ENCODE assay signal across 8 cellular contexts in the genomic region with DNA sequence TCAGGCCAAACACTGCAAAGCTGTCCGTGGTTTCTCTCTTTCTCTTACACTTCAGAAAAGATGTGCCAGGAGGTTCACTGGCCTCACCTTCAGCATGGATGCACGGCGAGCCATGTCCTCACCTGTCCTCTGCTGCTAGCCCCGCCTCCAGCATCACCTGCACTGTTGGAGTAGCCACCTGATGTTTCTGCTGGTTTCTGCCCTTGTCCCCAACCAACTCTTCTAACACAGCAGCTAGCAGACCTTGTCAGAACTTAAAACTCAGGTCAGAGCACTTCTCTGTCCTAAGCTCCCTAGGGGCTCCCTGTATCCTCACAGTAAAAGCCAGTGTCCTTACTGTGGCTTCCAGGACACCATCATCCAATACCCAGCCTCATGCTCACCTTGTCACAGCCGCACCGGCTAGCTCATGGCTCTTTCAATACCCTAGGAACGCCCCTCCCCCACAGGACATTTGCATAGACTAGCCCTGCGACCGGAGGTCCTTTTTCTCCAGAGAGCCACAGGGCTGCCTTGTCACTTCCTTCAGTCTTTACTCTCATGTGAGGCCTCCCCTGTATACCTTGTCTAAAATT. TPM values are rescaled to one million over a fixed set of nuclear protein-coding genes. Genes with fewer than 3 reads are reported as not detected.
A peak's percentile ranks its signal among the peaks of the same experiment; 100 is the strongest.
DNase-seq lines count a peak whose midpoint lies in the region; ATAC-seq lines count a peak whose summit lies in the region.

No MANE protein-coding gene starts in this region.

- no peak overlapping the region for H3K4me3 Mint-ChIP-seq in activated CD4-positive, alpha-beta T cell treated with anti-CD3 and anti-CD28 coated beads, Interleukin-2, amount 10 ng/mL, durations not matched to agents 24 days and 14 days
- H3K4me3 Mint-ChIP-seq in natural killer cell treated with Interleukin-12 subunit alpha and Interleukin-12 subunit beta and Interleukin-15 and Interleukin-18, amount 100 ng/mL, for 72 hours = peak overlapping the region; percentile 71

- peaks cover 23% of the 10 kb centered on the region for H3K4me1 Mint-ChIP-seq in activated CD4-positive, alpha-beta T cell treated with anti-CD3 and anti-CD28 coated beads, Interleukin-2, amount 10 ng/mL, durations not matched to agents 24 days and 14 days
- H3K4me1 Mint-ChIP-seq in natural killer cell treated with Interleukin-12 subunit alpha and Interleukin-12 subunit beta and Interleukin-15 and Interleukin-18, amount 100 ng/mL, for 72 hours (ENCODE audit: low read depth in 2 of 2) = peaks cover 25 to 29% of the 10 kb centered on the region in 2 donors

- intact Hi-C loops in activated CD4-positive, alpha-beta T cell treated with anti-CD3 and anti-CD28 coated beads, Interleukin-2, amount 10 ng/mL, durations not matched to agents 24 days and 14 days (cut with micrococcal nuclease) = loop anchor here (1.0 kb wide), 1 partner anchor 13 kb away; no protein-coding TSS in a partner anchor

- peaks cover 19% of the 10 kb centered on the region for H3K27me3 Mint-ChIP-seq in activated CD4-positive, alpha-beta T cell treated with anti-CD3 and anti-CD28 coated beads, Interleukin-2, amount 10 ng/mL, durations not matched to agents 24 days and 14 days
- H3K27me3 Mint-ChIP-seq in natural killer cell treated with Interleukin-12 subunit alpha and Interleukin-12 subunit beta and Interleukin-15 and Interleukin-18, amount 100 ng/mL, for 72 hours = no peaks in the 10 kb centered on the region

- H3K27ac Mint-ChIP-seq in activated CD4-positive, alpha-beta T cell treated with anti-CD3 and anti-CD28 coated beads, Interleukin-2, amount 10 ng/mL, durations not matched to agents 24 days and 14 days = peak overlapping the region; percentile 25
- H3K27ac Mint-ChIP-seq in natural killer cell treated with Interleukin-12 subunit alpha and Interleukin-12 subunit beta and Interleukin-15 and Interleukin-18, amount 100 ng/mL, for 72 hours = peak overlapping the region; percentile 61 to 79

- peak; percentile 64 for ATAC-seq in HG03025 (IDR thresholded peaks at IDR 0.05; ENCODE audit: low FRiP score, unreplicated experiment)
- ATAC-seq in natural killer cell treated with Interleukin-12 subunit alpha and Interleukin-12 subunit beta and Interleukin-15 and Interleukin-18, amount 100 ng/mL, for 72 hours = peak; percentile 73 to 85

- no peaks in the 10 kb centered on the region for H3K36me3 Mint-ChIP-seq in activated CD4-positive, alpha-beta T cell treated with anti-CD3 and anti-CD28 coated beads, Interleukin-2, amount 10 ng/mL, durations not matched to agents 24 days and 14 days (ENCODE audit: low read depth)
- no peaks in the 10 kb centered on the region for H3K36me3 Mint-ChIP-seq in natural killer cell treated with Interleukin-12 subunit alpha and Interleukin-12 subunit beta and Interleukin-15 and Interleukin-18, amount 100 ng/mL, for 72 hours

- no peaks in the 10 kb centered on the region for H3K9me3 Mint-ChIP-seq in activated CD4-positive, alpha-beta T cell treated with anti-CD3 and anti-CD28 coated beads, Interleukin-2, amount 10 ng/mL, durations not matched to agents 24 days and 14 days
- no peaks in the 10 kb centered on the region for H3K9me3 Mint-ChIP-seq in natural killer cell treated with Interleukin-12 subunit alpha and Interleukin-12 subunit beta and Interleukin-15 and Interleukin-18, amount 100 ng/mL, for 72 hours

- peak; percentile 63 for DNase-seq in activated CD4-positive, alpha-beta T cell treated with anti-CD3 and anti-CD28 coated beads, Interleukin-2, amount 10 ng/mL, durations not matched to agents 24 days and 14 days
- no peak for DNase-seq in activated CD4-positive, alpha-beta T cell treated with anti-CD3 and anti-CD28 coated beads, Interleukin-2, amount 50 U/mL, for 48 hours
- DNase-seq in SKM-1 (lab: John Stamatoyannopoulos, UW; ENCODE audit: unreplicated experiment) = peak; percentile 50
- peak; percentile 80 for DNase-seq in natural killer cell treated with Interleukin-12 subunit alpha and Interleukin-12 subunit beta and Interleukin-15 and Interleukin-18, amount 100 ng/mL, for 72 hours (ENCODE audit: low spot score)
- DNase-seq in dedifferentiated amniotic fluid mesenchymal stem cell (ENCODE audit: extremely low spot score) = no peak
- no peak for DNase-seq in midbrain (lab: John Stamatoyannopoulos, UW)
- no peak for DNase-seq in DMS79 treated with DMSO at 0.1 percent for 48 hours (lab: John Stamatoyannopoulos, UW)

RNA-seq across cellular contexts. Expression of gene PALD1, which starts 15.2 kb away (rescaled TPM):
- 1.9 and 2.1 TPM in 2 replicates for total RNA-seq in activated CD4-positive, alpha-beta T cell treated with anti-CD3 and anti-CD28 coated beads, Interleukin-2, amount 10 ng/mL, durations not matched to agents 24 days and 14 days
- 1 to 10 TPM in 1 of 2 donors, under 1 TPM in 1; 0.33 to 1.4 TPM for total RNA-seq in natural killer cell treated with Interleukin-12 subunit alpha and Interleukin-12 subunit beta and Interleukin-15 and Interleukin-18, amount 100 ng/mL, for 72 hours

RNA-seq across cellular contexts. Expression of gene NODAL, which starts 52.3 kb away (rescaled TPM):
- not detected in 2 replicates for total RNA-seq in activated CD4-positive, alpha-beta T cell treated with anti-CD3 and anti-CD28 coated beads, Interleukin-2, amount 10 ng/mL, durations not matched to agents 24 days and 14 days
- total RNA-seq in natural killer cell treated with Interleukin-12 subunit alpha and Interleukin-12 subunit beta and Interleukin-15 and Interleukin-18, amount 100 ng/mL, for 72 hours = not detected

Comparison
In these comparisons a context has a peak if more than half of its experiments do, and no peak if none do; other contexts are left out.
1. DNase-seq: peak in activated CD4-positive, alpha-beta T cell treated with anti-CD3 and anti-CD28 coated beads, Interleukin-2, amount 10 ng/mL, durations not matched to agents 24 days and 14 days (single experiment), SKM-1 (single experiment) and natural killer cell treated with Interleukin-12 subunit alpha and Interleukin-12 subunit beta and Interleukin-15 and Interleukin-18, amount 100 ng/mL, for 72 hours (single experiment); none in activated CD4-positive, alpha-beta T cell treated with anti-CD3 and anti-CD28 coated beads, Interleukin-2, amount 50 U/mL, for 48 hours (0 of 2), dedifferentiated amniotic fluid mesenchymal stem cell (single experiment), midbrain (single experiment) and DMS79 treated with DMSO at 0.1 percent for 48 hours (single experiment).